8 cellular contexts compared by ENCODE assay signal in the genomic region with DNA sequence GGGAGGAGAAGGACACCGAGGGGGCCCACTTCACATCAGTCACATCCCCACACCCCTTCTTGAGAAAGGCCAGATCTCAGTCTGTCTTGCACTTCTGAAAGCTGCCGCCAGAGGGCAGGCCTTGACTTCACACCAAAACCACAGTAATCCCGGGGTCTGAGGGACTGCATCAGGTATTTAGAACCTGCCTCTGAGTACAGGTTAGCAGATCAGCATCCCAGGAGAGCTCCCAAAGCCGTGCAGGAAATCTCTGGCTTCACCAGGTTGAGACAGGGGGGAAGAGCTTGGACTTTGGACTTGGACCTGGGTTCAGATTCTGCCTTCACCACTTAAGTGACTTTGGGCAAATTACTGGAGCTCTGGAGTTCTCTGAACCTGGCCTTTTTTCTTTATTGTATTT. TPM values are rescaled to one million over a fixed set of nuclear protein-coding genes. Genes with fewer than 3 reads are reported as not detected.
DNase-seq lines count a peak whose midpoint lies in the region; ATAC-seq and TF ChIP-seq lines count a peak whose summit lies in the region.

No MANE protein-coding gene starts in this region.

- peaks cover 28% of the 10 kb centered on the region for H3K27me3 Mint-ChIP-seq in brain
- H3K27me3 Mint-ChIP-seq in immature natural killer cell (ENCODE audit: low read depth in 3 of 3), result peaks cover 6 to 12% (median 11%) of the 10 kb centered on the region in 3 donors

- H3K4me3 Mint-ChIP-seq in brain, result peak overlapping the region in 1 of 5 experiments; percentile 34
- H3K4me3 Mint-ChIP-seq in immature natural killer cell, result no peak overlapping the region

- peaks cover 8% of the 10 kb centered on the region for H3K27me3 ChIP-seq in A673 (replicated peaks; ENCODE audit: insufficient read depth, low read depth, low read length, poor library complexity)

- no peak overlapping the region for H3K4me3 ChIP-seq in A673 (ENCODE audit: low read depth, low read length, poor library complexity, severe bottlenecking)

- CTCF ChIA-PET in A673 (lab: Charles Lee), result interaction anchor here (1.0 kb wide), 1 partner anchor 443 kb away, joined by 4 read pairs; no protein-coding TSS in a partner anchor

- TF ChIP-seq CTCF in A673 (conservative IDR thresholded peaks at IDR 0.05; ENCODE audit: low read depth, low read length) (peak; percentile 91), brain (conservative IDR thresholded peaks at IDR 0.05) (peak; percentile 73 to 92)

- intact Hi-C loops in A673 (cut with micrococcal nuclease; ENCODE audit: unreplicated experiment), result loop anchor here (5.0 to 10.0 kb wide), 2 partner anchors 232 to 304 kb away; a partner anchor contains a TSS

- no peaks in the 10 kb centered on the region for H3K36me3 ChIP-seq in A673 (ENCODE audit: insufficient read depth, low read length, poor library complexity, severe bottlenecking)

- H3K9me3 Mint-ChIP-seq in brain (no peaks in the 10 kb centered on the region), immature natural killer cell (no peaks in the 10 kb centered on the region)

- peak; percentile 47 for ATAC-seq in GM18511 (IDR thresholded peaks at IDR 0.05; ENCODE audit: unreplicated experiment)
- no peak for ATAC-seq in esophagus mucosa

- peaks cover 15% of the 10 kb centered on the region for H3K4me1 Mint-ChIP-seq in brain
- peaks cover 2 to 6% of the 10 kb centered on the region in 2 donors for H3K4me1 Mint-ChIP-seq in immature natural killer cell

- no peak overlapping the region for H3K27ac ChIP-seq in A673 (ENCODE audit: low read depth, low read length, poor library complexity, severe bottlenecking)

- POLR2A ChIA-PET in A673 (lab: Charles Lee; ENCODE audit: low non-redundant PET), result no interaction called here

- H3K9me3 ChIP-seq in A673 (ENCODE audit: low read depth, low read length, poor library complexity, severe bottlenecking), result no peaks in the 10 kb centered on the region

- H3K27ac Mint-ChIP-seq in brain, result peak overlapping the region in 1 of 5 experiments; percentile 42
- H3K27ac Mint-ChIP-seq in immature natural killer cell, result no peak overlapping the region

- no TSS peak for BruUV-seq in A673 (replicated peaks; lab: Mats Ljungman, UMichigan)

- peaks cover 7% of the 10 kb centered on the region for H3K4me1 ChIP-seq in A673 (ENCODE audit: insufficient read depth, low read length, poor library complexity, severe bottlenecking)

- DNase-seq in A673 (ENCODE audit: low spot score) (peak; percentile 74), NCI-H1694 treated with DMSO at 0.1 percent for 48 hours (lab: John Stamatoyannopoulos, UW) (peak; percentile 12), UCSD-AML1 (lab: John Stamatoyannopoulos, UW; ENCODE audit: unreplicated experiment) (peak; percentile 69), immature natural killer cell (peak; percentile 35 to 52 (median 43))
- DNase-seq in stimulated activated CD4-positive, alpha-beta T cell treated with anti-CD3 and anti-CD28 coated beads, Interleukin-15, amount 100 ng/mL, for 48 hours (ENCODE audit: low read depth in 2 of 2), result peak; percentile 41 to 54

- H3K36me3 Mint-ChIP-seq in brain (peaks cover 3% of the 10 kb centered on the region), immature natural killer cell (no peaks in the 10 kb centered on the region)

RNA-seq across cellular contexts. Expression of a gene that starts 50.3 kb away (rescaled TPM):
- total RNA-seq in A673 (2021), result not detected in 2 replicates
- 12.6 TPM for polyA plus RNA-seq in brain (ENCODE audit: insufficient read depth, low read depth, low replicate concordance)
- polyA plus RNA-seq in immature natural killer cell, result under 1 TPM in 2 of 3 donors, not detected in 1; 0.06 to 0.21 TPM
- total RNA-seq in esophagus mucosa, result not detected

Comparison
In these comparisons a context has a peak if more than half of its experiments do, and no peak if none do; other contexts are left out.
1. DNase-seq: peak in every context shown above with its lines; median percentile 74 in A673; 69 in UCSD-AML1; 48 in stimulated activated CD4-positive, alpha-beta T cell treated with anti-CD3 and anti-CD28 coated beads, Interleukin-15, amount 100 ng/mL, for 48 hours; 43 in immature natural killer cell; 12 in NCI-H1694 treated with DMSO at 0.1 percent for 48 hours.